In genomic region chr7:132351858-132352539, GRCh38 we compare ENCODE assay signal across 24 cellular contexts.
DNase-seq lines count a peak whose midpoint lies in the region; ATAC-seq, FAIRE-seq and TF ChIP-seq lines count a peak whose summit lies in the region.
"Had no signal": no experiment of that assay in that cellular context is flagged by ENCODE, and none has a peak within 500 bp of the region (broad histone marks: within the 10 kb centered on the region; RNA-seq: fewer than 3 reads in every experiment).

No MANE protein-coding gene starts in this region.

- no peaks in the 10 kb centered on the region for H3K36me3 Mint-ChIP-seq in astrocyte (ENCODE audit: low read depth, unreplicated experiment)
- H3K36me3 Mint-ChIP-seq: memory B cell; naive thymus-derived CD4-positive, alpha-beta T cell had no signal

- H3K4me3 ChIP-seq in GM23248 (no peak overlapping the region), astrocyte (ENCODE audit: insufficient read depth, low read depth, low read length) (no peak overlapping the region), hepatocyte (no peak overlapping the region), spleen (no peak overlapping the region)
- H3K4me3 ChIP-seq: prostate gland had no signal

- H3K36me3 ChIP-seq in GM23248 (ENCODE audit: low read depth) (no peaks in the 10 kb centered on the region), astrocyte (ENCODE audit: insufficient read depth, low read length) (no peaks in the 10 kb centered on the region), hepatocyte (replicated peaks; ENCODE audit: insufficient read depth, low read depth) (no peaks in the 10 kb centered on the region), spleen (no peaks in the 10 kb centered on the region)
- H3K36me3 ChIP-seq: prostate gland had no signal

- WGBS in GM23248 (ENCODE audit: low coverage in 1 of 2, low lambda C conversion rate in 2 of 2, missing lambda C conversion rate in 2 of 2), 2 experiments: 6 to 9% methylated on average over 12 of the region's 12 CpGs
- WGBS in hepatocyte (ENCODE audit: low lambda C conversion rate, missing lambda C conversion rate): 74% methylated on average over 11 of the region's 12 CpGs
- WGBS in spleen, 5 donors: 37 to 62% (median 56%) methylated on average over 8 to 12 of the region's 12 CpGs

- TF ChIP-seq POLR2A in spleen (IDR thresholded peaks at IDR 0.05): no peak
- TF ChIP-seq POLR2A in GM12891 (IDR thresholded peaks at IDR 0.05; ENCODE audit: low read depth, low read length): no peak

- TF ChIP-seq CTCF in astrocyte (IDR thresholded peaks at IDR 0.05; ENCODE audit: insufficient read depth, low read depth, low read length): no peak
- no peak for TF ChIP-seq CTCF in hepatocyte (IDR thresholded peaks at IDR 0.05; ENCODE audit: poor library complexity)
- no peak for TF ChIP-seq CTCF in spleen (IDR thresholded peaks at IDR 0.05 in 8 of 11, conservative IDR thresholded peaks at IDR 0.05 in 3 of 11)

- H3K9ac ChIP-seq in GM23248: no peak overlapping the region
- H3K9ac ChIP-seq in astrocyte (ENCODE audit: low read length): no peak overlapping the region

- H3K9me2 ChIP-seq in GM23248 (ENCODE audit: insufficient read depth) (no peaks in the 10 kb centered on the region), hepatocyte (replicated peaks; ENCODE audit: insufficient read depth) (no peaks in the 10 kb centered on the region)

- intact Hi-C loops in spleen (cut with DNase I; ENCODE audit: low total_unique reads): no loop called here

- H3K27ac Mint-ChIP-seq in astrocyte (ENCODE audit: unreplicated experiment): no peak overlapping the region
- H3K27ac Mint-ChIP-seq: memory B cell; naive thymus-derived CD4-positive, alpha-beta T cell; T-helper 1 cell treated with Interleukin-12 subunit alpha and Interleukin-12 subunit beta and Interleukin-4 antibody, amounts not matched to agents 30 μg/mL and 1 μg/mL, for 36 hours had no signal

- FAIRE-seq in astrocyte (lab: Jason Lieb, UNC) (no peak), GM12891 (lab: Jason Lieb, UNC) (no peak)
- FAIRE-seq: colon, HTR-8/SVneo had no signal

- H3K4me3 Mint-ChIP-seq in astrocyte (ENCODE audit: unreplicated experiment): no peak overlapping the region
- H3K4me3 Mint-ChIP-seq: memory B cell; naive thymus-derived CD4-positive, alpha-beta T cell; T-helper 1 cell treated with Interleukin-12 subunit alpha and Interleukin-12 subunit beta and Interleukin-4 antibody, amounts not matched to agents 30 μg/mL and 1 μg/mL, for 36 hours had no signal

- no peaks in the 10 kb centered on the region for H4K20me1 ChIP-seq in GM23248 (ENCODE audit: insufficient read depth)
- no peaks in the 10 kb centered on the region for H4K20me1 ChIP-seq in astrocyte (ENCODE audit: insufficient read depth, low read length)
- H4K20me1 ChIP-seq in hepatocyte (ENCODE audit: insufficient read depth, poor library complexity, severe bottlenecking): no peaks in the 10 kb centered on the region

- H3K27me3 Mint-ChIP-seq in astrocyte (ENCODE audit: low read depth, unreplicated experiment): peaks cover 44% of the 10 kb centered on the region

- H3F3A ChIP-seq in GM23248 (ENCODE audit: insufficient read depth): no peaks in the 10 kb centered on the region

- H3K9me3 ChIP-seq in GM23248 (ENCODE audit: low read depth) (no peaks in the 10 kb centered on the region), astrocyte (ENCODE audit: insufficient read depth, low read depth, low read length) (no peaks in the 10 kb centered on the region), hepatocyte (ENCODE audit: low read depth) (no peaks in the 10 kb centered on the region), spleen (no peaks in the 10 kb centered on the region)
- H3K9me3 ChIP-seq: prostate gland had no signal

- DNase-seq in GM23248: peak; percentile 2
- DNase-seq in astrocyte (ENCODE audit: low read depth): no peak
- no peak for DNase-seq in hepatocyte (ENCODE audit: low spot score)
- no peak for DNase-seq in spleen
- no peak for DNase-seq in GM12891 (ENCODE audit: insufficient read length, low spot score)
- DNase-seq: activated CD4-positive, alpha-beta T cell treated with anti-CD3 and anti-CD28 coated beads, Interleukin-2, amount 50 U/mL, for 1 hour; activated naive CD4-positive, alpha-beta T cell treated with Interleukin-2 at 50 U/mL for 16 hours; activated T-cell treated with anti-CD3 and anti-CD28 coated beads, Interleukin-2, amount 50 U/mL, for 1 hour; anterior cingulate cortex; DMS79 treated with DMSO at 0.1 percent for 48 hours; naive thymus-derived CD4-positive, alpha-beta T cell; NCI-H1092; NCI-H2081 treated with DMSO at 0.1 percent for 48 hours; NCI-H510A treated with DMSO at 0.1 percent for 48 hours; SIG-M5; stimulated activated CD8-positive, alpha-beta memory T cell treated with anti-CD3 and anti-CD28 coated beads, Interleukin-4, amount 100 ng/mL, for 48 hours had no signal

- in situ Hi-C loops in GM23248 (cut with MboI): no loop called here

- no peak for ATAC-seq in GM21717 (IDR thresholded peaks at IDR 0.05; ENCODE audit: unreplicated experiment)
- ATAC-seq in HG03039 (IDR thresholded peaks at IDR 0.05; ENCODE audit: unreplicated experiment): no peak
- no peak for ATAC-seq in GM18511 (IDR thresholded peaks at IDR 0.05; ENCODE audit: unreplicated experiment)
- ATAC-seq: naive thymus-derived CD4-positive, alpha-beta T cell had no signal

- H3K4me2 ChIP-seq in GM23248 (ENCODE audit: unreplicated experiment) (no peak overlapping the region), astrocyte (ENCODE audit: low read length) (peak overlapping the region; percentile 57), hepatocyte (no peak overlapping the region)

- no peak overlapping the region for H3K27ac ChIP-seq in GM23248
- no peak overlapping the region for H3K27ac ChIP-seq in astrocyte (ENCODE audit: low read depth, low read length)
- H3K27ac ChIP-seq in hepatocyte: peak overlapping the region; percentile 33
- peak overlapping the region in 7 of 8 donors; percentile 24 to 74 (median 63) for H3K27ac ChIP-seq in spleen
- H3K27ac ChIP-seq: prostate gland had no signal

- H3K4me1 Mint-ChIP-seq in astrocyte (ENCODE audit: low read depth, unreplicated experiment): no peaks in the 10 kb centered on the region
- H3K4me1 Mint-ChIP-seq: memory B cell had no signal

- H3K79me2 ChIP-seq in GM23248 (ENCODE audit: insufficient read depth) (no peaks in the 10 kb centered on the region), astrocyte (ENCODE audit: insufficient read depth, low read length) (no peaks in the 10 kb centered on the region), hepatocyte (no peaks in the 10 kb centered on the region)

- H2AFZ ChIP-seq in GM23248: no peak overlapping the region
- H2AFZ ChIP-seq in astrocyte (ENCODE audit: low read depth, low read length): no peak overlapping the region
- H2AFZ ChIP-seq in hepatocyte: no peak overlapping the region

- H3K27me3 ChIP-seq in GM23248 (replicated peaks; ENCODE audit: insufficient read depth) (peaks cover 23% of the 10 kb centered on the region; the same call in 1 of the 2 replicates), astrocyte (ENCODE audit: insufficient read depth, low read length) (peaks cover 3% of the 10 kb centered on the region), hepatocyte (no peaks in the 10 kb centered on the region), spleen (replicated peaks in 1 of 7) (peaks cover 0 to 59% (median 0%) of the 10 kb centered on the region in 7 donors)

- H3K4me1 ChIP-seq in GM23248 (ENCODE audit: insufficient read depth) (no peaks in the 10 kb centered on the region), astrocyte (ENCODE audit: insufficient read depth, low read length) (no peaks in the 10 kb centered on the region), hepatocyte (ENCODE audit: insufficient read depth) (peaks cover 25% of the 10 kb centered on the region), spleen (peaks cover 0 to 5% (median 0%) of the 10 kb centered on the region in 6 donors)
- H3K4me1 ChIP-seq: prostate gland had no signal

- H3K9me3 Mint-ChIP-seq in astrocyte (ENCODE audit: unreplicated experiment): peaks cover 3% of the 10 kb centered on the region
- H3K9me3 Mint-ChIP-seq: memory B cell; naive thymus-derived CD4-positive, alpha-beta T cell; T-helper 1 cell treated with Interleukin-12 subunit alpha and Interleukin-12 subunit beta and Interleukin-4 antibody, amounts not matched to agents 30 μg/mL and 1 μg/mL, for 36 hours had no signal

TF ChIP-seq in GM12891, 5 proteins besides CTCF, POLR2A, EP300 and RAD21:
- TF ChIP-seq TAF1 (IDR thresholded peaks at IDR 0.05; ENCODE audit: low read depth, low read length) (no peak), POLR2AphosphoS5 (IDR thresholded peaks at IDR 0.05; ENCODE audit: low read depth, low read length) (no peak), SPI1 (IDR thresholded peaks at IDR 0.05; ENCODE audit: low read depth, low read length) (no peak), POU2F2 (IDR thresholded peaks at IDR 0.05; ENCODE audit: low read depth, low read length) (no peak), PAX5 (IDR thresholded peaks at IDR 0.05; ENCODE audit: insufficient read depth, low read length, severe bottlenecking) (no peak)
TF ChIP-seq in GM12891: peak in this region for 0.

Comparison
In these comparisons a context has a peak if more than half of its experiments do, and no peak if none do; other contexts are left out.
1. H3K27ac ChIP-seq: peak in hepatocyte (single experiment) and spleen (7 of 8); none in GM23248 (single experiment) and astrocyte (single experiment).